Comparison of ENCODE assay signal across 24 cellular contexts in genomic region chr2:235085476-235085875, GRCh38.
DNase-seq lines count a peak whose midpoint lies in the region; ATAC-seq and TF ChIP-seq lines count a peak whose summit lies in the region.
"Had no signal": no experiment of that assay in that cellular context is flagged by ENCODE, and none has a peak within 500 bp of the region (broad histone marks: within the 10 kb centered on the region; RNA-seq: fewer than 3 reads in every experiment).

No MANE protein-coding gene starts in this region.

- no peak overlapping the region for H3K4me3 Mint-ChIP-seq in neural progenitor cell
- H3K4me3 Mint-ChIP-seq: CD4-positive, alpha-beta T cell had no signal

- peaks cover 7% of the 10 kb centered on the region for H3K27me3 Mint-ChIP-seq in neural progenitor cell (ENCODE audit: insufficient read depth, low read depth)

- no peak for ATAC-seq in IMR-90 (ENCODE audit: low read depth)
- ATAC-seq: GM12878, HCT116 had no signal

- no peak overlapping the region for H2AFZ ChIP-seq in IMR-90 (replicated peaks; ENCODE audit: low read length, poor library complexity)
- no peak overlapping the region for H2AFZ ChIP-seq in neural progenitor cell (replicated peaks)

- H3K9ac ChIP-seq in IMR-90 (ENCODE audit: low read depth, low read length) (no peak overlapping the region), neural progenitor cell (no peak overlapping the region)
- H3K9ac ChIP-seq: BLaER1 treated with 17β-estradiol and CSF1 and Interleukin-3, amounts not matched to agents 10 nM and 100 nM had no signal

- H3K27ac ChIP-seq in A673 (ENCODE audit: low read depth, low read length, poor library complexity, severe bottlenecking): no peak overlapping the region
- no peak overlapping the region for H3K27ac ChIP-seq in IMR-90 (ENCODE audit: insufficient read depth, low read length)
- H3K27ac ChIP-seq in neural progenitor cell: no peak overlapping the region
- H3K27ac ChIP-seq: BLaER1 treated with 17β-estradiol and CSF1 and Interleukin-3, amounts not matched to agents 10 nM and 100 nM; Peyer's patch had no signal

- peak overlapping the region; percentile 51; the same call in 1 of the 2 replicates for H3K23ac ChIP-seq in IMR-90 (ENCODE audit: low read depth, low read length)

- H3K4me1 ChIP-seq in A673 (ENCODE audit: insufficient read depth, low read length, poor library complexity, severe bottlenecking) (no peaks in the 10 kb centered on the region), IMR-90 (ENCODE audit: control insufficient read depth, insufficient read depth, low read length) (peaks cover 4% of the 10 kb centered on the region; the same call in 1 of the 2 replicates), neural progenitor cell (peaks cover 32% of the 10 kb centered on the region)
- H3K4me1 ChIP-seq: BLaER1 treated with 17β-estradiol and CSF1 and Interleukin-3, amounts not matched to agents 10 nM and 100 nM had no signal

- no peak overlapping the region for H3K56ac ChIP-seq in IMR-90 (ENCODE audit: extremely low read depth, insufficient read depth, low read length)

- 0 out of 3 replicates have a peak overlapping the region, but pooled peaks have one; percentile 43 for H2BK15ac ChIP-seq in IMR-90 (ENCODE audit: low read depth, low read length)

- H3K14ac ChIP-seq in IMR-90 (replicated peaks; ENCODE audit: low read depth, low read length): no peak overlapping the region

- H3K9me1 ChIP-seq in IMR-90 (ENCODE audit: insufficient read depth, low read length): peaks cover 2% of the 10 kb centered on the region; the same call in 1 of the 2 replicates

- H4K5ac ChIP-seq in IMR-90 (ENCODE audit: low read depth, low read length): no peak overlapping the region

- CTCF ChIA-PET in A673 (lab: Charles Lee): no interaction called here
- CTCF ChIA-PET in IMR-90 (lab: Yijun Ruan, JAX): no interaction called here

- H2BK20ac ChIP-seq in IMR-90 (ENCODE audit: low read depth, low read length): no peak overlapping the region

- H3K4me3 ChIP-seq in A673 (ENCODE audit: low read depth, low read length, poor library complexity, severe bottlenecking): no peak overlapping the region
- no peak overlapping the region for H3K4me3 ChIP-seq in IMR-90 (ENCODE audit: insufficient read depth, low read depth, low read length)
- H3K4me3 ChIP-seq in epithelial cell of esophagus (ENCODE audit: low read length): no peak overlapping the region
- H3K4me3 ChIP-seq in neural progenitor cell: no peak overlapping the region
- H3K4me3 ChIP-seq: BLaER1 treated with 17β-estradiol and CSF1 and Interleukin-3, amounts not matched to agents 10 nM and 100 nM; GM12878; Peyer's patch had no signal

- intact Hi-C loops in A673 (cut with micrococcal nuclease; ENCODE audit: unreplicated experiment) (no loop called here), IMR-90 (cut with micrococcal nuclease) (no loop called here)

- peaks cover 9% of the 10 kb centered on the region for H3K9me3 Mint-ChIP-seq in neural progenitor cell

- H4K8ac ChIP-seq in IMR-90 (ENCODE audit: low read depth in 2 of 2, low read length in 2 of 2): no peak overlapping the region

- no peak overlapping the region for H3K18ac ChIP-seq in IMR-90 (ENCODE audit: low read depth, low read length)

- no peaks in the 10 kb centered on the region for H3K9me3 ChIP-seq in A673 (ENCODE audit: low read depth, low read length, poor library complexity, severe bottlenecking)
- H3K9me3 ChIP-seq in IMR-90 (ENCODE audit: control insufficient read depth, insufficient read depth, low read length): peaks cover 2% of the 10 kb centered on the region
- no peaks in the 10 kb centered on the region for H3K9me3 ChIP-seq in neural progenitor cell (ENCODE audit: low read depth)
- H3K9me3 ChIP-seq: Peyer's patch had no signal

- no peaks in the 10 kb centered on the region for H4K20me1 ChIP-seq in IMR-90 (ENCODE audit: insufficient read depth, low read length)
- H4K20me1 ChIP-seq in neural progenitor cell (ENCODE audit: low read depth): no peaks in the 10 kb centered on the region
- H4K20me1 ChIP-seq: BLaER1 treated with 17β-estradiol and CSF1 and Interleukin-3, amounts not matched to agents 10 nM and 100 nM had no signal

- H3K36me3 ChIP-seq in A673 (ENCODE audit: insufficient read depth, low read length, poor library complexity, severe bottlenecking) (no peaks in the 10 kb centered on the region), IMR-90 (ENCODE audit: control insufficient read depth, insufficient read depth, low read length) (no peaks in the 10 kb centered on the region), neural progenitor cell (no peaks in the 10 kb centered on the region)
- H3K36me3 ChIP-seq: BLaER1 treated with 17β-estradiol and CSF1 and Interleukin-3, amounts not matched to agents 10 nM and 100 nM; Peyer's patch had no signal

- BruUV-seq in A673 (replicated peaks; lab: Mats Ljungman, UMichigan) (no TSS peak), IMR-90 (replicated peaks; lab: Mats Ljungman, UMichigan) (no TSS peak)

- no peak for TF ChIP-seq POLR2A in IMR-90 (IDR thresholded peaks at IDR 0.05; ENCODE audit: low read depth, low read length)

- H3K4me2 ChIP-seq in IMR-90 (ENCODE audit: low read depth, low read length) (no peak overlapping the region), neural progenitor cell (no peak overlapping the region)
- H3K4me2 ChIP-seq: BLaER1 treated with 17β-estradiol and CSF1 and Interleukin-3, amounts not matched to agents 10 nM and 100 nM had no signal

- H2BK120ac ChIP-seq in IMR-90 (ENCODE audit: low read depth, low read length): no peak overlapping the region

- H3K4me1 Mint-ChIP-seq in neural progenitor cell: peaks cover 48% of the 10 kb centered on the region

- no peaks in the 10 kb centered on the region for H3K79me2 ChIP-seq in neural progenitor cell (ENCODE audit: low read depth)

- DNase-seq in A673 (ENCODE audit: low spot score) (peak; percentile 39), IMR-90 (no peak), epithelial cell of esophagus (ENCODE audit: low read depth) (peak; percentile 14), neural progenitor cell (ENCODE audit: low spot score) (no peak), ACHN (no peak), cerebellar cortex (ENCODE audit: low spot score) (no peak)
- DNase-seq in activated CD8-positive, alpha-beta memory T cell treated with anti-CD3 and anti-CD28 coated beads, Interleukin-2, amount 50 U/mL, for 48 hours: no peak
- DNase-seq: 8988T; AML-193; CD4-positive, alpha-beta T cell; DMS53; GDM1; KG1; MM.1S; NCI-H1694 treated with DMSO at 0.1 percent for 48 hours; NCI-H2081; NCI-H2227 treated with DMSO at 0.1 percent for 48 hours; NCI-H69; OCI-M1; Peyer's patch; SHP77 treated with DMSO at 0.1 percent for 48 hours had no signal

- H4K91ac ChIP-seq in IMR-90 (ENCODE audit: insufficient read depth, low read depth, low read length): no peak overlapping the region

- H3K27me3 ChIP-seq in A673 (replicated peaks; ENCODE audit: insufficient read depth, low read depth, low read length, poor library complexity) (no peaks in the 10 kb centered on the region), IMR-90 (ENCODE audit: control insufficient read depth, insufficient read depth, low read length) (0 out of 2 replicates have a peak, but pooled peaks cover 1% of the 10 kb centered on the region), neural progenitor cell (no peaks in the 10 kb centered on the region)
- H3K27me3 ChIP-seq: BLaER1 treated with 17β-estradiol and CSF1 and Interleukin-3, amounts not matched to agents 10 nM and 100 nM; Peyer's patch had no signal

- no peak overlapping the region for H2AK9ac ChIP-seq in IMR-90 (replicated peaks; ENCODE audit: low read depth, low read length, poor library complexity)

- no peaks in the 10 kb centered on the region for H3K79me1 ChIP-seq in IMR-90 (ENCODE audit: low read depth in 1 of 2, low read length in 2 of 2)

- dilution Hi-C loops in IMR-90 (cut with HindIII; ENCODE audit: low sequenced_read_pairs, unreplicated experiment): no loop called here

- in situ Hi-C loops in IMR-90 (cut with MboI; ENCODE audit: low sequenced_read_pairs): no loop called here
- in situ Hi-C loops in ACHN (cut with HindIII; ENCODE audit: low pct_ligation_motif_present, low pct_unique_long_range_greater_than_20kb, low sequenced_read_pairs): no loop called here

- H2AK5ac ChIP-seq in IMR-90 (ENCODE audit: low read depth, low read length): no peak overlapping the region

- no peak overlapping the region for H2BK5ac ChIP-seq in IMR-90 (ENCODE audit: low read depth, low read length, poor library complexity, severe bottlenecking)

- TF ChIP-seq RAD21 in IMR-90 (IDR thresholded peaks at IDR 0.05; ENCODE audit: low read length): no peak

- no peak overlapping the region for H3K4ac ChIP-seq in IMR-90 (ENCODE audit: low read depth, low read length)

- H3K27ac Mint-ChIP-seq in neural progenitor cell: peak overlapping the region; percentile 43
- H3K27ac Mint-ChIP-seq: CD4-positive, alpha-beta T cell had no signal

- no CpG with 5 or more reads among the region's 1 CpG for WGBS in IMR-90 (ENCODE audit: extremely low coverage in 2 of 2, insufficient read length in 1 of 2), 2 experiments

- POLR2A ChIA-PET in A673 (lab: Charles Lee; ENCODE audit: low non-redundant PET): no interaction called here
- POLR2A ChIA-PET in IMR-90 (lab: Charles Lee; ENCODE audit: unreplicated experiment): no interaction called here

- peaks cover 3% of the 10 kb centered on the region for H3K36me3 Mint-ChIP-seq in neural progenitor cell

- peaks cover 18% of the 10 kb centered on the region for H3F3A ChIP-seq in neural progenitor cell (ENCODE audit: low read depth)

- TF ChIP-seq CTCF in A673 (conservative IDR thresholded peaks at IDR 0.05; ENCODE audit: low read depth, low read length): no peak
- TF ChIP-seq CTCF in IMR-90 (conservative IDR thresholded peaks at IDR 0.05; ENCODE audit: low read depth, low read length): no peak
- no peak for TF ChIP-seq CTCF in epithelial cell of esophagus (IDR thresholded peaks at IDR 0.05; ENCODE audit: insufficient read depth, low read depth, low read length, missing control alignments)
- no peak for TF ChIP-seq CTCF in neural progenitor cell (IDR thresholded peaks at IDR 0.05)

TF ChIP-seq in IMR-90, 13 proteins besides CTCF, POLR2A, EP300 and RAD21:
- TF ChIP-seq MXI1 (IDR thresholded peaks at IDR 0.05; ENCODE audit: borderline replicate concordance, low read depth, low read length) (no peak), RFX5 (IDR thresholded peaks at IDR 0.05; ENCODE audit: low read depth, low read length) (no peak), NFE2L2 (IDR thresholded peaks at IDR 0.05; ENCODE audit: low read depth, low read length) (no peak), BHLHE40 (IDR thresholded peaks at IDR 0.05; ENCODE audit: low read depth, low read length) (no peak), MAFK (IDR thresholded peaks at IDR 0.05; ENCODE audit: low read depth, low read length) (no peak), CEBPB (IDR thresholded peaks at IDR 0.05; ENCODE audit: low read depth, low read length) (no peak)
TF ChIP-seq in IMR-90: peak in this region for 0.

Comparison
In these comparisons a context has a peak if more than half of its experiments do, and no peak if none do; other contexts are left out.
1. DNase-seq: peak in A673 (single experiment) and epithelial cell of esophagus (single experiment); none in IMR-90 (single experiment), neural progenitor cell (single experiment), ACHN (single experiment), cerebellar cortex (single experiment) and activated CD8-positive, alpha-beta memory T cell treated with anti-CD3 and anti-CD28 coated beads, Interleukin-2, amount 50 U/mL, for 48 hours (single experiment).